In the genomic region with DNA sequence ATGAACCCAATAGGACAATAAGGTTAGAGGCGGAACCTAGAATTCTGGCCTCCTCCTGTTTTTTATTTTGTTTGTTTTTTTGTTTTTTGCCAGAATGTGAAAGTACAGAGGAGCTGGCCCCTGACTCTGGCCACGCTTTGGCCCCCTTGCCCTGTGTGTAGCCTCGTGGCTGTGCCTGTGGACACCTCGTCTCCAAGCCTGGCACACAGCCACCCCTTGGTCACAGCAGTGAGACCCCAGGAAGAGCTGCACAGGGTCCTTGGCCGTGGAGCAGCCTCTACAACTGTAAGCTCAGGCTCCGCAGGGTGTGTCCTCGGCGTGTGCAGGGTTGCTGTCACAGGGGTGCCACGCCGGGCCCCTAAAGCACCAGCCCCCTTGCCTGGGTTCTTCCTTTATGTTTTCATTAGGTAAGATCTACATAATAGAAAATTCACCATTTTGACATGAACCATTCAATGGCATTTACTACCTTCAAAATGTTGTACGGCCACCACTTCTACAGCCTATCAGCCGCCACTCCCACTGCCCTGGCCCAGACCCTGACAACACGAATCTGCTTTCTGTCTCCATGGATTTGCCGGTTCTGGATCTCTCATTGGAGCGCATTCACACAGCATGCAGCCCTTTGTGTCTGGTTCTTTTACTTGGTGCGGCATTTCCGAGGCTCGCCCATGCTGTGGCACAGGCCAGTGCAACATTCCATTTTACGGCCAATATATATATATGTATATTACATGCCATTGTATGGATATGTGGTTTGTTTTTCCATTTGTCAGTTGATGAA, we compare ENCODE assay signal across 23 cellular contexts. TPM values are rescaled to one million over a fixed set of nuclear protein-coding genes. Genes with fewer than 3 reads are reported as not detected.
A peak's percentile ranks its signal among the peaks of the same experiment; 100 is the strongest.
DNase-seq lines count a peak whose midpoint lies in the region; ATAC-seq and TF ChIP-seq lines count a peak whose summit lies in the region.
"Had no signal": no experiment of that assay in that cellular context is flagged by ENCODE, and none has a peak within 500 bp of the region (broad histone marks: within the 10 kb centered on the region; RNA-seq: fewer than 3 reads in every experiment).

No MANE protein-coding gene starts in this region.

- H3K27ac Mint-ChIP-seq in activated T-cell treated with anti-CD3 and anti-CD28 coated beads, Interleukin-2, amount 50 U/mL, for 24 hours, result no peak overlapping the region
- H3K27ac Mint-ChIP-seq in WTC11, result peak overlapping the region; percentile 27; the same call in 1 of the 2 replicates
- peak overlapping the region; percentile 51 for H3K27ac Mint-ChIP-seq in stimulated activated naive B cell treated with anti-CD40 and anti-IgM and Interleukin-4, amounts not matched to agents 10 μg/mL and 1 μg/mL and 100 μg/mL, for 72 hours
- H3K27ac Mint-ChIP-seq: nephron progenitor cell; stimulated activated memory B cell treated with anti-CD40 and anti-IgM and Interleukin-4, amounts not matched to agents 10 μg/mL and 1 μg/mL and 100 μg/mL, for 72 hours had no signal

- DNase-seq in activated T-cell treated with anti-CD3 and anti-CD28 coated beads, Interleukin-2, amount 50 U/mL, for 24 hours, result peak; percentile 20
- no peak for DNase-seq in activated T-cell treated with anti-CD3 and anti-CD28 coated beads, Interleukin-2, amount 50 U/mL, for 4 hours
- DNase-seq in WTC11 (ENCODE audit: low spot score), result peak; percentile 7
- peak; percentile 72 for DNase-seq in mesenteric fat pad (ENCODE audit: low spot score)
- no peak for DNase-seq in stimulated activated naive B cell treated with anti-CD40 and anti-IgM and Interleukin-4, amounts not matched to agents 10 μg/mL and 1 μg/mL and 100 μg/mL, for 72 hours
- DNase-seq in GDM1 (lab: John Stamatoyannopoulos, UW), result no peak
- no peak for DNase-seq in GM19240 (ENCODE audit: insufficient read length, low spot score)
- DNase-seq: 8988T; activated CD4-positive, alpha-beta T cell treated with anti-CD3 and anti-CD28 coated beads, Interleukin-2, amount 50 U/mL, for 1 hour; activated CD8-positive, alpha-beta memory T cell treated with anti-CD3 and anti-CD28 coated beads, Interleukin-2, amount 50 U/mL, for 48 hours; activated gamma-delta T cell; amniotic stem cell; COR-L47; glutamatergic neuron; GOT3; NCI-H524 treated with DMSO at 0.1 percent for 48 hours; nephron progenitor cell; stimulated activated CD4-positive, alpha-beta T cell treated with anti-CD3 and anti-CD28 coated beads, Interleukin-1b, Interleukin-23, amount 100 ng/mL, for 48 hours; T-helper 2 cell had no signal

- CTCF ChIA-PET in WTC11 (lab: Charles Lee), result interaction anchor here (1.4 to 2.6 kb wide), 3 partner anchors 20 to 29 kb away, joined by 7 to 12 read pairs (median 10); no protein-coding TSS in a partner anchor

- H3K4me3 Mint-ChIP-seq in activated T-cell treated with anti-CD3 and anti-CD28 coated beads, Interleukin-2, amount 50 U/mL, for 24 hours, result no peak overlapping the region
- H3K4me3 Mint-ChIP-seq in activated T-cell treated with anti-CD3 and anti-CD28 coated beads, Interleukin-2, amount 50 U/mL, for 4 hours, result no peak overlapping the region
- H3K4me3 Mint-ChIP-seq in WTC11, result no peak overlapping the region
- peak overlapping the region in 1 of 2 donors; percentile 35 for H3K4me3 Mint-ChIP-seq in stimulated activated naive B cell treated with anti-CD40 and anti-IgM and Interleukin-4, amounts not matched to agents 10 μg/mL and 1 μg/mL and 100 μg/mL, for 72 hours
- H3K4me3 Mint-ChIP-seq: mesothelial cell of epicardium; nephron progenitor cell; stimulated activated memory B cell treated with anti-CD40 and anti-IgM and Interleukin-4, amounts not matched to agents 10 μg/mL and 1 μg/mL and 100 μg/mL, for 72 hours had no signal

- no peaks in the 10 kb centered on the region for H3K27me3 Mint-ChIP-seq in activated T-cell treated with anti-CD3 and anti-CD28 coated beads, Interleukin-2, amount 50 U/mL, for 24 hours
- no peaks in the 10 kb centered on the region for H3K27me3 Mint-ChIP-seq in activated T-cell treated with anti-CD3 and anti-CD28 coated beads, Interleukin-2, amount 50 U/mL, for 4 hours (ENCODE audit: low read depth)
- no peaks in the 10 kb centered on the region for H3K27me3 Mint-ChIP-seq in WTC11 (ENCODE audit: low read depth)
- no peaks in the 10 kb centered on the region for H3K27me3 Mint-ChIP-seq in stimulated activated naive B cell treated with anti-CD40 and anti-IgM and Interleukin-4, amounts not matched to agents 10 μg/mL and 1 μg/mL and 100 μg/mL, for 72 hours
- H3K27me3 Mint-ChIP-seq: progenitor cell of endocrine pancreas; stimulated activated memory B cell treated with anti-CD40 and anti-IgM and Interleukin-4, amounts not matched to agents 10 μg/mL and 1 μg/mL and 100 μg/mL, for 72 hours had no signal

- no peak for TF ChIP-seq CTCF in WTC11 (IDR thresholded peaks at IDR 0.05)

- ATAC-seq in activated T-cell treated with anti-CD3 and anti-CD28 coated beads, Interleukin-2, amount 50 U/mL, for 4 hours, result no peak
- ATAC-seq in WTC11 (no peak), GM18867 (IDR thresholded peaks at IDR 0.05; ENCODE audit: unreplicated experiment) (no peak)
- ATAC-seq in stimulated activated naive B cell treated with anti-CD40 and anti-IgM and Interleukin-4, amounts not matched to agents 10 μg/mL and 1 μg/mL and 100 μg/mL, for 72 hours (replicated peaks), result no peak
- ATAC-seq: stimulated activated memory B cell treated with anti-CD40 and anti-IgM and Interleukin-4, amounts not matched to agents 10 μg/mL and 1 μg/mL and 100 μg/mL, for 72 hours had no signal

- H3K4me1 Mint-ChIP-seq in activated T-cell treated with anti-CD3 and anti-CD28 coated beads, Interleukin-2, amount 50 U/mL, for 24 hours (ENCODE audit: low read depth), result peaks cover 23% of the 10 kb centered on the region
- peaks cover 7% of the 10 kb centered on the region for H3K4me1 Mint-ChIP-seq in activated T-cell treated with anti-CD3 and anti-CD28 coated beads, Interleukin-2, amount 50 U/mL, for 4 hours (ENCODE audit: low read depth)
- peaks cover 26% of the 10 kb centered on the region for H3K4me1 Mint-ChIP-seq in WTC11
- peaks cover 53 to 79% of the 10 kb centered on the region in 2 donors for H3K4me1 Mint-ChIP-seq in stimulated activated naive B cell treated with anti-CD40 and anti-IgM and Interleukin-4, amounts not matched to agents 10 μg/mL and 1 μg/mL and 100 μg/mL, for 72 hours

- peaks cover 2% of the 10 kb centered on the region for H3K36me3 Mint-ChIP-seq in activated T-cell treated with anti-CD3 and anti-CD28 coated beads, Interleukin-2, amount 50 U/mL, for 24 hours (ENCODE audit: low read depth)
- peaks cover 3% of the 10 kb centered on the region for H3K36me3 Mint-ChIP-seq in activated T-cell treated with anti-CD3 and anti-CD28 coated beads, Interleukin-2, amount 50 U/mL, for 4 hours (ENCODE audit: insufficient read depth)
- H3K36me3 Mint-ChIP-seq in WTC11, result peaks cover 31% of the 10 kb centered on the region
- peaks cover 23 to 47% of the 10 kb centered on the region in 2 donors for H3K36me3 Mint-ChIP-seq in stimulated activated naive B cell treated with anti-CD40 and anti-IgM and Interleukin-4, amounts not matched to agents 10 μg/mL and 1 μg/mL and 100 μg/mL, for 72 hours

- H3K9me3 Mint-ChIP-seq in activated T-cell treated with anti-CD3 and anti-CD28 coated beads, Interleukin-2, amount 50 U/mL, for 24 hours, result no peaks in the 10 kb centered on the region
- H3K9me3 Mint-ChIP-seq in activated T-cell treated with anti-CD3 and anti-CD28 coated beads, Interleukin-2, amount 50 U/mL, for 4 hours, result no peaks in the 10 kb centered on the region
- peaks cover 12% of the 10 kb centered on the region for H3K9me3 Mint-ChIP-seq in WTC11
- no peaks in the 10 kb centered on the region for H3K9me3 Mint-ChIP-seq in stimulated activated naive B cell treated with anti-CD40 and anti-IgM and Interleukin-4, amounts not matched to agents 10 μg/mL and 1 μg/mL and 100 μg/mL, for 72 hours
- H3K9me3 Mint-ChIP-seq: stimulated activated memory B cell treated with anti-CD40 and anti-IgM and Interleukin-4, amounts not matched to agents 10 μg/mL and 1 μg/mL and 100 μg/mL, for 72 hours had no signal

- POLR2A ChIA-PET in WTC11 (lab: Charles Lee), result no interaction called here

TF ChIP-seq in WTC11, 78 proteins besides CTCF, POLR2A, EP300 and RAD21 (continues in another document):
- TF ChIP-seq GABPB1 (CRISPR knock-in tag; IDR thresholded peaks at IDR 0.05) (no peak), FOXJ3 (CRISPR knock-in tag; IDR thresholded peaks at IDR 0.05; ENCODE audit: borderline replicate concordance) (no peak)
- TF ChIP-seq, protein P1, sequence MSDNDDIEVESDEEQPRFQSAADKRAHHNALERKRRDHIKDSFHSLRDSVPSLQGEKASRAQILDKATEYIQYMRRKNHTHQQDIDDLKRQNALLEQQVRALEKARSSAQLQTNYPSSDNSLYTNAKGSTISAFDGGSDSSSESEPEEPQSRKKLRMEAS (CRISPR knock-in tag; IDR thresholded peaks at IDR 0.05), result no peak
- TF ChIP-seq, protein P2, sequence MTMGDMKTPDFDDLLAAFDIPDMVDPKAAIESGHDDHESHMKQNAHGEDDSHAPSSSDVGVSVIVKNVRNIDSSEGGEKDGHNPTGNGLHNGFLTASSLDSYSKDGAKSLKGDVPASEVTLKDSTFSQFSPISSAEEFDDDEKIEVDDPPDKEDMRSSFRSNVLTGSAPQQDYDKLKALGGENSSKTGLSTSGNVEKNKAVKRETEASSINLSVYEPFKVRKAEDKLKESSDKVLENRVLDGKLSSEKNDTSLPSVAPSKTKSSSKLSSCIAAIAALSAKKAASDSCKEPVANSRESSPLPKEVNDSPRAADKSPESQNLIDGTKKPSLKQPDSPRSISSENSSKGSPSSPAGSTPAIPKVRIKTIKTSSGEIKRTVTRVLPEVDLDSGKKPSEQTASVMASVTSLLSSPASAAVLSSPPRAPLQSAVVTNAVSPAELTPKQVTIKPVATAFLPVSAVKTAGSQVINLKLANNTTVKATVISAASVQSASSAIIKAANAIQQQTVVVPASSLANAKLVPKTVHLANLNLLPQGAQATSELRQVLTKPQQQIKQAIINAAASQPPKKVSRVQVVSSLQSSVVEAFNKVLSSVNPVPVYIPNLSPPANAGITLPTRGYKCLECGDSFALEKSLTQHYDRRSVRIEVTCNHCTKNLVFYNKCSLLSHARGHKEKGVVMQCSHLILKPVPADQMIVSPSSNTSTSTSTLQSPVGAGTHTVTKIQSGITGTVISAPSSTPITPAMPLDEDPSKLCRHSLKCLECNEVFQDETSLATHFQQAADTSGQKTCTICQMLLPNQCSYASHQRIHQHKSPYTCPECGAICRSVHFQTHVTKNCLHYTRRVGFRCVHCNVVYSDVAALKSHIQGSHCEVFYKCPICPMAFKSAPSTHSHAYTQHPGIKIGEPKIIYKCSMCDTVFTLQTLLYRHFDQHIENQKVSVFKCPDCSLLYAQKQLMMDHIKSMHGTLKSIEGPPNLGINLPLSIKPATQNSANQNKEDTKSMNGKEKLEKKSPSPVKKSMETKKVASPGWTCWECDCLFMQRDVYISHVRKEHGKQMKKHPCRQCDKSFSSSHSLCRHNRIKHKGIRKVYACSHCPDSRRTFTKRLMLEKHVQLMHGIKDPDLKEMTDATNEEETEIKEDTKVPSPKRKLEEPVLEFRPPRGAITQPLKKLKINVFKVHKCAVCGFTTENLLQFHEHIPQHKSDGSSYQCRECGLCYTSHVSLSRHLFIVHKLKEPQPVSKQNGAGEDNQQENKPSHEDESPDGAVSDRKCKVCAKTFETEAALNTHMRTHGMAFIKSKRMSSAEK (CRISPR knock-in tag; IDR thresholded peaks at IDR 0.05; ENCODE audit: borderline replicate concordance), result no peak

RNA-seq across cellular contexts. Expression of a gene that starts 51.0 kb away (rescaled TPM):
- under 1 TPM in 1 of 3 donors, not detected in 2; 0.03 TPM for total RNA-seq in activated T-cell treated with anti-CD3 and anti-CD28 coated beads, Interleukin-2, amount 50 U/mL, for 4 hours
- total RNA-seq in WTC11 (2021), result 0.85 to 1.4 TPM (median 1.4 TPM) in 3 replicates
- total RNA-seq in mesenteric fat pad, result 0.16 TPM

Comparison
In these comparisons a context has a peak if more than half of its experiments do, and no peak if none do; other contexts are left out.
1. DNase-seq: peak in activated T-cell treated with anti-CD3 and anti-CD28 coated beads, Interleukin-2, amount 50 U/mL, for 24 hours (single experiment), WTC11 (single experiment) and mesenteric fat pad (single experiment); none in activated T-cell treated with anti-CD3 and anti-CD28 coated beads, Interleukin-2, amount 50 U/mL, for 4 hours (single experiment), stimulated activated naive B cell treated with anti-CD40 and anti-IgM and Interleukin-4, amounts not matched to agents 10 μg/mL and 1 μg/mL and 100 μg/mL, for 72 hours (single experiment), GDM1 (single experiment) and GM19240 (single experiment).